2 cellular contexts compared by ENCODE assay signal in genomic region chr15:83160741-83161140, GRCh38.
TF ChIP-seq lines count a peak whose summit lies in the region.

No MANE protein-coding gene starts in this region.

TF ChIP-seq in HepG2, 621 proteins besides CTCF, POLR2A, EP300 and RAD21:
- TF ChIP-seq MAFF (IDR thresholded peaks at IDR 0.05; ENCODE audit: low read depth, low read length) (peak; percentile 66), MLLT10 (CRISPR knock-in tag; IDR thresholded peaks at IDR 0.05) (no peak), ZNF512 (CRISPR knock-in tag; IDR thresholded peaks at IDR 0.05) (no peak), MAFK (conservative IDR thresholded peaks at IDR 0.05 in 1 of 2, IDR thresholded peaks at IDR 0.05 in 1 of 2; ENCODE audit: low read length in 2 of 2) (peak; percentile 74 to 75), ARID3A (IDR thresholded peaks at IDR 0.05; ENCODE audit: low read depth, low read length) (no peak)

TF ChIP-seq in K562, 482 proteins besides CTCF, POLR2A, EP300 and RAD21:
- TF ChIP-seq AFF4 (CRISPR knock-in tag; IDR thresholded peaks at IDR 0.05) (no peak), MAFF (IDR thresholded peaks at IDR 0.05; ENCODE audit: low read length) (peak; percentile 45; the same call in 1 of the 2 replicates), IRF2 (CRISPR knock-in tag; IDR thresholded peaks at IDR 0.05) (no peak), CBX5 (IDR thresholded peaks at IDR 0.05; ENCODE audit: borderline replicate concordance, low read depth) (no peak), MAFK (IDR thresholded peaks at IDR 0.05; ENCODE audit: low read length) (peak; percentile 32; the same call in 1 of the 2 replicates), FOXP4 (CRISPR knock-in tag; IDR thresholded peaks at IDR 0.05; ENCODE audit: borderline replicate concordance) (no peak), ZNF639 (CRISPR knock-in tag; conservative IDR thresholded peaks at IDR 0.05 in 1 of 2, IDR thresholded peaks at IDR 0.05 in 1 of 2) (no peak), RREB1 (CRISPR knock-in tag; IDR thresholded peaks at IDR 0.05) (no peak), HDAC3 (IDR thresholded peaks at IDR 0.05; ENCODE audit: borderline replicate concordance, partially characterized antibody) (no peak), ZNF217 (CRISPR knock-in tag; IDR thresholded peaks at IDR 0.05) (no peak), ZNF197 (CRISPR knock-in tag; IDR thresholded peaks at IDR 0.05; ENCODE audit: low read depth) (no peak), MAFG (tag; conservative IDR thresholded peaks at IDR 0.05) (peak; percentile 54; the same call in 1 of the 2 replicates), TEAD2 (tag; IDR thresholded peaks at IDR 0.05) (no peak), MEF2D (tag; conservative IDR thresholded peaks at IDR 0.05; ENCODE audit: low read depth) (no peak), ZNF316 (IDR thresholded peaks at IDR 0.05) (peak; percentile 77), C11orf30 (IDR thresholded peaks at IDR 0.05; ENCODE audit: low read depth) (peak; percentile 60; the same call in 1 of the 2 replicates)
